In genomic region chr14:101002738-101003137, GRCh38 we compare ENCODE assay signal across 20 cellular contexts.
"Had no signal": no experiment of that assay in that cellular context is flagged by ENCODE, and none has a peak within 500 bp of the region (broad histone marks: within the 10 kb centered on the region; RNA-seq: fewer than 3 reads in every experiment).

No MANE protein-coding gene starts in this region.

- H3K27ac ChIP-seq: coronary artery, dorsolateral prefrontal cortex, esophagus muscularis mucosa, foreskin keratinocyte, gastroesophageal sphincter, heart left ventricle, hepatocyte, left lung, lower lobe of right lung had no signal

- H3K9me3 Mint-ChIP-seq: immature natural killer cell had no signal

- DNase-seq: dermis blood vessel endothelial cell; dorsolateral prefrontal cortex; effector CD4-positive, alpha-beta T cell; effector memory CD4-positive, alpha-beta T cell; foreskin keratinocyte; hypothalamus; immature natural killer cell; islet precursor cell; left cardiac atrium; left lung; left ventricle myocardium superior; lower lobe of right lung; mesenchymal stem cell; mucosa of descending colon had no signal

- H3K27me3 ChIP-seq: esophagus muscularis mucosa, foreskin keratinocyte, heart left ventricle, hepatocyte had no signal

- H3K9me3 ChIP-seq: gastroesophageal sphincter, heart left ventricle, left lung, lower lobe of right lung, mucosa of descending colon had no signal

- H2AFZ ChIP-seq: hepatocyte had no signal

- H3K36me3 ChIP-seq: esophagus muscularis mucosa, gastroesophageal sphincter, heart left ventricle, left lung, lower lobe of right lung had no signal

- H3K4me3 ChIP-seq: coronary artery, dorsolateral prefrontal cortex, esophagus muscularis mucosa, gastroesophageal sphincter, heart left ventricle, hepatocyte, left lung, lower lobe of right lung, mucosa of descending colon had no signal

- H3K4me3 Mint-ChIP-seq: immature natural killer cell, mesothelial cell of epicardium had no signal

- H3K36me3 Mint-ChIP-seq: immature natural killer cell, mesothelial cell of epicardium had no signal

- H3K4me2 ChIP-seq: hepatocyte had no signal

- H3K79me2 ChIP-seq: hepatocyte had no signal

- H3K4me1 Mint-ChIP-seq: immature natural killer cell had no signal

- H3K27ac Mint-ChIP-seq: immature natural killer cell, mesothelial cell of epicardium had no signal

- H3K4me1 ChIP-seq: gastroesophageal sphincter had no signal
